ENCODE assay signal across 22 cellular contexts in the genomic region with DNA sequence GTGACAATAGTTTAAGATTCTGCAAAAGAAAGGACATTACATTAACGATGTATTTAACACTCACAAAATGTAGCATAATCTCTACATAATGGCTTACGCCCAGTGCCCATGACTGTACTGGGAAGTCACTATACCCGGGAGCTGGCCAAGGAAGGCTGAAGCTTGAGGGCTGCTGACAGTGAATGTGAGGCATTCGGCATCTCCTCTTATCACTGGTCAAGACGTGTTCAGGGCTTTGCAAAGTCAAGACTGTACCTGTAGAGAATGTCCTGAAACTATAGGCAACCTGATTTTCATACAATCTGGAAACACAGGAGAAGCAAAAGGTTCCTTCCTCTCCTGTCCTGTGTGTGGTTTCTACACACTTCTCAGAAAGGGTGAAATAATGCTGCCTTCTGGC.
"Had no signal": no experiment of that assay in that cellular context is flagged by ENCODE, and none has a peak within 500 bp of the region (broad histone marks: within the 10 kb centered on the region; RNA-seq: fewer than 3 reads in every experiment).

No MANE protein-coding gene starts in this region.

- DNase-seq: activated CD4-positive, alpha-beta T cell treated with anti-CD3 and anti-CD28 coated beads, Interleukin-2, amount 10 ng/mL, durations not matched to agents 7 days and 5 days; activated CD8-positive, alpha-beta memory T cell treated with anti-CD3 and anti-CD28 coated beads, Interleukin-2, amount 10 ng/mL, durations not matched to agents 7 days and 5 days; activated CD8-positive, alpha-beta T cell treated with anti-CD3 and anti-CD28 coated beads for 36 hours; activated effector memory CD4-positive, alpha-beta T cell treated with anti-CD3 and anti-CD28 coated beads, Interleukin-2, amount 50 U/mL, for 16 hours; activated naive CD4-positive, alpha-beta T cell treated with anti-CD3 and anti-CD28 coated beads, Interleukin-2, amount 10 ng/mL, durations not matched to agents 7 days and 5 days; activated naive CD8-positive, alpha-beta T cell treated with anti-CD3 and anti-CD28 coated beads, Interleukin-2, amount 50 U/mL, for 24 hours; activated T-cell treated with anti-CD3 and anti-CD28 coated beads for 4 hours; effector CD4-positive, alpha-beta T cell; head of caudate nucleus; hypothalamus; left ventricle myocardium superior; retina; stimulated activated CD4-positive, alpha-beta T cell treated with anti-CD3 and anti-CD28 coated beads, Interleukin-4, amount 100 ng/mL, for 24 hours; stimulated activated naive CD8-positive, alpha-beta T cell treated with anti-CD3 and anti-CD28 coated beads, Interleukin-15, amount 100 ng/mL, for 72 hours; tibial artery; uterus had no signal

- H3K27me3 Mint-ChIP-seq: progenitor cell of endocrine pancreas had no signal

- H3K36me3 ChIP-seq: cardiac muscle cell, esophagus muscularis mucosa, gastroesophageal sphincter, tibial artery, uterus had no signal

- H3K4me3 Mint-ChIP-seq: activated CD4-positive, alpha-beta T cell treated with anti-CD3 and anti-CD28 coated beads, Interleukin-2, amount 10 ng/mL, durations not matched to agents 7 days and 5 days; activated CD8-positive, alpha-beta memory T cell treated with anti-CD3 and anti-CD28 coated beads, Interleukin-2, amount 10 ng/mL, durations not matched to agents 7 days and 5 days; activated CD8-positive, alpha-beta T cell treated with anti-CD3 and anti-CD28 coated beads for 36 hours; activated naive CD4-positive, alpha-beta T cell treated with anti-CD3 and anti-CD28 coated beads, Interleukin-2, amount 10 ng/mL, durations not matched to agents 7 days and 5 days; activated naive CD8-positive, alpha-beta T cell treated with anti-CD3 and anti-CD28 coated beads, Interleukin-2, amount 50 U/mL, for 24 hours; neural crest cell; stimulated activated naive CD8-positive, alpha-beta T cell treated with anti-CD3 and anti-CD28 coated beads, Interleukin-15, amount 100 ng/mL, for 72 hours had no signal

- FAIRE-seq: endometrium had no signal

- H3K27me3 ChIP-seq: cardiac muscle cell, esophagus muscularis mucosa, gastroesophageal sphincter, tibial artery, uterus had no signal

- H3K36me3 Mint-ChIP-seq: activated CD8-positive, alpha-beta memory T cell treated with anti-CD3 and anti-CD28 coated beads, Interleukin-2, amount 10 ng/mL, durations not matched to agents 7 days and 5 days; activated naive CD4-positive, alpha-beta T cell treated with anti-CD3 and anti-CD28 coated beads, Interleukin-2, amount 10 ng/mL, durations not matched to agents 7 days and 5 days had no signal

- H3K27ac Mint-ChIP-seq: activated CD4-positive, alpha-beta T cell treated with anti-CD3 and anti-CD28 coated beads, Interleukin-2, amount 10 ng/mL, durations not matched to agents 7 days and 5 days; activated CD8-positive, alpha-beta memory T cell treated with anti-CD3 and anti-CD28 coated beads, Interleukin-2, amount 10 ng/mL, durations not matched to agents 7 days and 5 days; activated CD8-positive, alpha-beta T cell treated with anti-CD3 and anti-CD28 coated beads for 36 hours; activated naive CD4-positive, alpha-beta T cell treated with anti-CD3 and anti-CD28 coated beads, Interleukin-2, amount 10 ng/mL, durations not matched to agents 7 days and 5 days; activated naive CD8-positive, alpha-beta T cell treated with anti-CD3 and anti-CD28 coated beads, Interleukin-2, amount 50 U/mL, for 24 hours; progenitor cell of endocrine pancreas; stimulated activated naive CD8-positive, alpha-beta T cell treated with anti-CD3 and anti-CD28 coated beads, Interleukin-15, amount 100 ng/mL, for 72 hours had no signal

- H3K9me3 Mint-ChIP-seq: activated CD4-positive, alpha-beta T cell treated with anti-CD3 and anti-CD28 coated beads, Interleukin-2, amount 10 ng/mL, durations not matched to agents 7 days and 5 days; activated CD8-positive, alpha-beta T cell treated with anti-CD3 and anti-CD28 coated beads for 36 hours; activated naive CD4-positive, alpha-beta T cell treated with anti-CD3 and anti-CD28 coated beads, Interleukin-2, amount 10 ng/mL, durations not matched to agents 7 days and 5 days; activated naive CD8-positive, alpha-beta T cell treated with anti-CD3 and anti-CD28 coated beads, Interleukin-2, amount 50 U/mL, for 24 hours; neural crest cell; stimulated activated naive CD8-positive, alpha-beta T cell treated with anti-CD3 and anti-CD28 coated beads, Interleukin-15, amount 100 ng/mL, for 72 hours had no signal

- H3K9me3 ChIP-seq: esophagus muscularis mucosa, gastroesophageal sphincter, tibial artery, uterus had no signal

- H3K27ac ChIP-seq: cardiac muscle cell, esophagus muscularis mucosa, gastroesophageal sphincter, tibial artery, uterus had no signal

- H3K4me1 Mint-ChIP-seq: neural crest cell had no signal

- H3K4me3 ChIP-seq: cardiac muscle cell, esophagus muscularis mucosa, gastroesophageal sphincter, tibial artery, uterus had no signal

- H3K4me1 ChIP-seq: uterus had no signal
